Comparison of ENCODE assay signal across 10 cellular contexts in genomic region chr1:225878282-225878681, GRCh38. TPM values are rescaled to one million over a fixed set of nuclear protein-coding genes. Genes with fewer than 3 reads are reported as not detected.
A peak's percentile ranks its signal among the peaks of the same experiment; 100 is the strongest.
DNase-seq lines count a peak whose midpoint lies in the region; ATAC-seq and TF ChIP-seq lines count a peak whose summit lies in the region.
"Had no signal": no experiment of that assay in that cellular context is flagged by ENCODE, and none has a peak within 500 bp of the region (broad histone marks: within the 10 kb centered on the region; RNA-seq: fewer than 3 reads in every experiment).

No MANE protein-coding gene starts in this region.

- peak; percentile 31 for DNase-seq in COLO668 (lab: John Stamatoyannopoulos, UW; ENCODE audit: unreplicated experiment)
- peak; percentile 39 for DNase-seq in NCI-H69 (lab: John Stamatoyannopoulos, UW)
- DNase-seq in right atrium auricular region (ENCODE audit: low spot score): no peak
- DNase-seq in GOT3 (lab: John Stamatoyannopoulos, UW): no peak
- no peak for DNase-seq in stimulated activated naive CD8-positive, alpha-beta T cell treated with anti-CD3 and anti-CD28 coated beads, Interleukin-15, Interleukin-2, amounts not matched to agents 100 U/mL and 50 U/mL, for 24 hours
- no peak for DNase-seq in omental fat pad (ENCODE audit: low spot score)
- DNase-seq in activated CD8-positive, alpha-beta memory T cell treated with anti-CD3 and anti-CD28 coated beads for 24 hours: no peak
- DNase-seq: cerebellar nuclear complex, NCI-H526 treated with DMSO at 0.1 percent for 48 hours had no signal

- H3K27me3 ChIP-seq in right atrium auricular region: no peaks in the 10 kb centered on the region

- ATAC-seq in stimulated activated naive CD8-positive, alpha-beta T cell treated with anti-CD3 and anti-CD28 coated beads, Interleukin-15, Interleukin-2, amounts not matched to agents 100 U/mL and 50 U/mL, for 24 hours: no peak
- ATAC-seq in omental fat pad (ENCODE audit: low FRiP score): no peak

- TF ChIP-seq CTCF in right atrium auricular region (IDR thresholded peaks at IDR 0.05) (no peak), omental fat pad (IDR thresholded peaks at IDR 0.05) (no peak)

- no peaks in the 10 kb centered on the region for H3K9me3 ChIP-seq in right atrium auricular region

- H3K4me3 ChIP-seq in right atrium auricular region: no peak overlapping the region
- no peak overlapping the region for H3K4me3 ChIP-seq in skin epidermis

- peaks cover 0 to 51% of the 10 kb centered on the region in 2 donors for H3K4me1 ChIP-seq in right atrium auricular region

- peaks cover 24% of the 10 kb centered on the region for H3K36me3 ChIP-seq in right atrium auricular region

- H3K27ac ChIP-seq in right atrium auricular region (peak overlapping the region; percentile 68 to 85), skin epidermis (peak overlapping the region in 11 of 21 experiments; percentile 3 to 90 (median 42))

RNA-seq across cellular contexts. Expression of gene TMEM63A, which starts 3.9 kb away (rescaled TPM):
- total RNA-seq in right atrium auricular region: 10 to 100 TPM; 16.0 to 19.0 TPM
- 10 to 100 TPM; 27.6 to 93.3 (median 41.5) TPM for total RNA-seq in omental fat pad

RNA-seq across cellular contexts. Expression of gene LEFTY1, which starts 10.7 kb away (rescaled TPM):
- total RNA-seq in right atrium auricular region: under 1 TPM in 1 of 2 donors, not detected in 1; 0.35 TPM
- under 1 TPM in 1 of 4 donors, not detected in 3; 0.44 TPM for total RNA-seq in omental fat pad

RNA-seq across cellular contexts. Expression of gene PYCR2, which starts 45.8 kb away (rescaled TPM):
- 10 to 100 TPM; 50.3 to 57.3 TPM for total RNA-seq in right atrium auricular region
- 10 to 100 TPM; 33.5 to 52.6 (median 45.6) TPM for total RNA-seq in omental fat pad

Comparison
In these comparisons a context has a peak if more than half of its experiments do, and no peak if none do; other contexts are left out.
1. DNase-seq: peak in COLO668 (single experiment) and NCI-H69 (single experiment); none in right atrium auricular region (single experiment), GOT3 (single experiment), stimulated activated naive CD8-positive, alpha-beta T cell treated with anti-CD3 and anti-CD28 coated beads, Interleukin-15, Interleukin-2, amounts not matched to agents 100 U/mL and 50 U/mL, for 24 hours (single experiment), omental fat pad (single experiment) and activated CD8-positive, alpha-beta memory T cell treated with anti-CD3 and anti-CD28 coated beads for 24 hours (single experiment).